8 cellular contexts compared by ENCODE assay signal in genomic region chr22:28742562-28742962, GRCh38. TPM values are rescaled to one million over a fixed set of nuclear protein-coding genes. Genes with fewer than 3 reads are reported as not detected.
A peak's percentile ranks its signal among the peaks of the same experiment; 100 is the strongest.
DNase-seq lines count a peak whose midpoint lies in the region; ATAC-seq and TF ChIP-seq lines count a peak whose summit lies in the region.

No MANE protein-coding gene starts in this region.

- POLR2A ChIA-PET in CD4-positive, alpha-beta memory T cell (lab: Charles Lee; ENCODE audit: partially characterized antibody), result interaction anchor here (1.0 to 3.4 kb wide), 4 partner anchors 19 to 58 kb away, joined by 4 to 30 read pairs (median 8); partner anchors contain the start of genes CCDC117 and XBP1

- H3K27me3 Mint-ChIP-seq in CD4-positive, alpha-beta memory T cell, result no peaks in the 10 kb centered on the region
- H3K27me3 Mint-ChIP-seq in nephron (ENCODE audit: low read depth), result no peaks in the 10 kb centered on the region

- CTCF ChIA-PET in CD4-positive, alpha-beta memory T cell (lab: Charles Lee; ENCODE audit: partially characterized antibody), result no interaction called here

- no peaks in the 10 kb centered on the region for H3K9me3 Mint-ChIP-seq in CD4-positive, alpha-beta memory T cell
- H3K9me3 Mint-ChIP-seq in nephron, result no peaks in the 10 kb centered on the region

- intact Hi-C loops in CD4-positive, alpha-beta memory T cell (cut with micrococcal nuclease), result loop anchor here (1.0 to 5.0 kb wide), 3 partner anchors 30 to 141 kb away; partner anchors contain the start of genes CCDC117 and ZNRF3

- H3K4me3 ChIP-seq in CD4-positive, alpha-beta memory T cell (ENCODE audit: low read length in 2 of 2), result peak overlapping the region; percentile 91 to 98
- H3K4me3 ChIP-seq in coronary artery, result peak overlapping the region; percentile 96

- H3K9me3 ChIP-seq in CD4-positive, alpha-beta memory T cell (ENCODE audit: control insufficient read depth in 1 of 2, low read length in 2 of 2), result no peaks in the 10 kb centered on the region

- H3K27me3 ChIP-seq in CD4-positive, alpha-beta memory T cell (ENCODE audit: insufficient read depth, low read length), result no peaks in the 10 kb centered on the region

- peak overlapping the region; percentile 92 for H3K27ac ChIP-seq in CD4-positive, alpha-beta memory T cell (ENCODE audit: low read depth, low read length)
- H3K27ac ChIP-seq in coronary artery, result peak overlapping the region; percentile 93 to 99

- H3K36me3 Mint-ChIP-seq in CD4-positive, alpha-beta memory T cell, result peaks cover 13 to 30% of the 10 kb centered on the region in 2 donors
- peaks cover 32% of the 10 kb centered on the region for H3K36me3 Mint-ChIP-seq in nephron (ENCODE audit: low read depth)

- TF ChIP-seq CTCF in coronary artery (IDR thresholded peaks at IDR 0.05) (no peak), nephron (IDR thresholded peaks at IDR 0.05; ENCODE audit: unreplicated experiment in 3 of 3) (no peak)

- no peak for DNase-seq in CD4-positive, alpha-beta memory T cell
- peak; percentile 98 to 99 for DNase-seq in Kasumi-1 (lab: John Stamatoyannopoulos, UW)
- DNase-seq in coronary artery (ENCODE audit: low spot score), result no peak
- no peak for DNase-seq in NOMO-1 treated with DMSO at 0.1 percent for 48 hours (lab: John Stamatoyannopoulos, UW; ENCODE audit: unreplicated experiment)

- ATAC-seq in GM21737 (IDR thresholded peaks at IDR 0.05; ENCODE audit: unreplicated experiment) (no peak), HG03378 (IDR thresholded peaks at IDR 0.05; ENCODE audit: unreplicated experiment) (no peak), HG03354 (IDR thresholded peaks at IDR 0.05; ENCODE audit: poor library complexity, severe bottlenecking, unreplicated experiment) (no peak)

- H3K4me3 Mint-ChIP-seq in CD4-positive, alpha-beta memory T cell, result peak overlapping the region; percentile 85 to 99 (median 89)
- peak overlapping the region; percentile 89 to 91 (median 91) for H3K4me3 Mint-ChIP-seq in nephron

- H3K36me3 ChIP-seq in CD4-positive, alpha-beta memory T cell (ENCODE audit: insufficient read depth, low read length), result peaks cover 10% of the 10 kb centered on the region

- H3K4me1 Mint-ChIP-seq in CD4-positive, alpha-beta memory T cell, result peaks cover 17 to 34% (median 21%) of the 10 kb centered on the region in 4 donors
- H3K4me1 Mint-ChIP-seq in nephron, result peaks cover 21% of the 10 kb centered on the region

- peak overlapping the region; percentile 85 to 99 (median 90) for H3K27ac Mint-ChIP-seq in CD4-positive, alpha-beta memory T cell
- H3K27ac Mint-ChIP-seq in nephron, result peak overlapping the region; percentile 92 to 96 (median 95)

- H3K4me1 ChIP-seq in CD4-positive, alpha-beta memory T cell (ENCODE audit: insufficient read depth, low read length), result peaks cover 12% of the 10 kb centered on the region

RNA-seq across cellular contexts. Expression of gene HSCB, which starts 0.7 kb away (rescaled TPM):
- total RNA-seq in CD4-positive, alpha-beta memory T cell, result 10 to 100 TPM in 1 of 2 experiments, 1 to 10 TPM in 1; 9.3 to 11.1 TPM
- 10 to 100 TPM in 1 of 2 donors, 1 to 10 TPM in 1; 7.6 to 10.3 TPM for polyA plus RNA-seq in CD4-positive, alpha-beta memory T cell

RNA-seq across cellular contexts. Expression of gene CHEK2, which starts 0.9 kb away (rescaled TPM):
- total RNA-seq in CD4-positive, alpha-beta memory T cell, result 1 to 10 TPM; 7.6 to 9.2 TPM
- 10 to 100 TPM in 1 of 2 donors, 1 to 10 TPM in 1; 4.6 to 16.4 TPM for polyA plus RNA-seq in CD4-positive, alpha-beta memory T cell

RNA-seq across cellular contexts. Expression of gene CCDC117, which starts 29.9 kb away (rescaled TPM):
- total RNA-seq in CD4-positive, alpha-beta memory T cell, result 10 to 100 TPM; 20.3 to 20.6 TPM
- polyA plus RNA-seq in CD4-positive, alpha-beta memory T cell, result 1 to 10 TPM; 7.2 to 10.0 TPM

RNA-seq across cellular contexts. Expression of gene XBP1, which starts 57.8 kb away (rescaled TPM):
- 100 to 1,000 TPM; 154 to 164 TPM for total RNA-seq in CD4-positive, alpha-beta memory T cell
- polyA plus RNA-seq in CD4-positive, alpha-beta memory T cell, result 100 to 1,000 TPM; 315 to 533 TPM

Comparison
In these comparisons a context has a peak if more than half of its experiments do, and no peak if none do; other contexts are left out.
1. DNase-seq: peak in Kasumi-1 (2 of 2); none in CD4-positive, alpha-beta memory T cell (0 of 5), coronary artery (single experiment) and NOMO-1 treated with DMSO at 0.1 percent for 48 hours (single experiment).